Comparison of ENCODE assay signal across 1 cellular context in the genomic region with DNA sequence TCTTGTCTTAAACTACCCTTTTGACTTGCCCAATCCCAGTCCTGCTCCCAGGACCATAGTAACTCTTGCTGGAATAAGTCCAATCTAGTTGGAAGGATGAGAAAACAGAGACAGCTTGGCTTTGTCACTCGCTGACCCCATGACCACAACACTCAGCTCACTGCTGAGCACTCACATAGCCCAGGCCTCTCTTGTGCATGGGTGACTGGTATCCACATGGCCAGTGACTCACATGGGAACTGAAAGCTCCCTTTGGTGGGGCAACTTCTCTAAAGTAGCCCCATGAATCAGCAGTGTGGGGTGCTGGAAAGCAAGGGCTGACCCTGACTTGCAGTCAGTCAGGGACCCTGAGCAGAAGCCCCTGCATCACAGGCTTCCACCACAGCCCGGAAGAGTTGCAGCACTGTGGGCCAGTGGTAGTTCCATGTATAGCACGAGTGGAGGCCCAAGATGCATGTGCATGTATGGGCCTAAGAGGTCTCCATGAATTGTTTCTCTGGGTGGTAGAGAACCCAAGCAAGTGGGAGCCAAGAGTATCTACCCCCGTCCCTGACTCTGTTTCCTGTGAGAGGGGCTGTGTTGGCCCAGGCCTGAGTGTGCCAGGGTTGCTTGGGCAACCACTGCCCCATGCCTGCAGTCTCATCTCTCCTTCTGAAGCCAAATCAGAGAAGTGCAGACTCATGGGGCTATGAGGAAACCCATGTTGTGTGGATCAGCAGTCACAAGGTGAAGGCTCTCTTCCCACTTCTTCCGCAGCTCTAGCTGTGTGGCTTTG.
A peak's percentile ranks its signal among the peaks of the same experiment; 100 is the strongest.
TF ChIP-seq lines count a peak whose summit lies in the region.

No MANE protein-coding gene starts in this region.

TF ChIP-seq in IMR-90, 13 proteins besides CTCF, POLR2A, EP300 and RAD21:
- 0 out of 2 replicates have a peak, but pooled peaks have one; percentile 15 for TF ChIP-seq MAZ (IDR thresholded peaks at IDR 0.05; ENCODE audit: borderline replicate concordance, low read depth, low read length)
- TF ChIP-seq SMC3 (IDR thresholded peaks at IDR 0.05; ENCODE audit: low read depth, low read length), result no peak
- TF ChIP-seq FOS (IDR thresholded peaks at IDR 0.05; ENCODE audit: low read depth, low read length), result peak; percentile 76
- peak; percentile 70; the same call in 1 of the 2 replicates for TF ChIP-seq CEBPB (IDR thresholded peaks at IDR 0.05; ENCODE audit: low read depth, low read length)
- TF ChIP-seq NFE2L2 (IDR thresholded peaks at IDR 0.05; ENCODE audit: low read depth, low read length), result peak; percentile 39; the same call in 1 of the 2 replicates
- TF ChIP-seq, protein P1, sequence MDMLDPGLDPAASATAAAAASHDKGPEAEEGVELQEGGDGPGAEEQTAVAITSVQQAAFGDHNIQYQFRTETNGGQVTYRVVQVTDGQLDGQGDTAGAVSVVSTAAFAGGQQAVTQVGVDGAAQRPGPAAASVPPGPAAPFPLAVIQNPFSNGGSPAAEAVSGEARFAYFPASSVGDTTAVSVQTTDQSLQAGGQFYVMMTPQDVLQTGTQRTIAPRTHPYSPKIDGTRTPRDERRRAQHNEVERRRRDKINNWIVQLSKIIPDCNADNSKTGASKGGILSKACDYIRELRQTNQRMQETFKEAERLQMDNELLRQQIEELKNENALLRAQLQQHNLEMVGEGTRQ (IDR thresholded peaks at IDR 0.05; ENCODE audit: low read depth, low read length), result peak; percentile 60; the same call in 1 of the 2 replicates
- TF ChIP-seq MAFK (IDR thresholded peaks at IDR 0.05; ENCODE audit: low read depth, low read length), result no peak
- TF ChIP-seq CHD1 (IDR thresholded peaks at IDR 0.05; ENCODE audit: low read depth, low read length), result no peak
- no peak for TF ChIP-seq BHLHE40 (IDR thresholded peaks at IDR 0.05; ENCODE audit: low read depth, low read length)
- TF ChIP-seq MXI1 (IDR thresholded peaks at IDR 0.05; ENCODE audit: borderline replicate concordance, low read depth, low read length), result 0 out of 2 replicates have a peak, but pooled peaks have one; percentile 39
- TF ChIP-seq ELK1 (IDR thresholded peaks at IDR 0.05; ENCODE audit: borderline replicate concordance, low read depth, low read length), result no peak
